ENCODE assay signal across 8 cellular contexts in genomic region chr4:40908702-40909362, GRCh38.
DNase-seq lines count a peak whose midpoint lies in the region; ATAC-seq, FAIRE-seq and TF ChIP-seq lines count a peak whose summit lies in the region.

No MANE protein-coding gene starts in this region.

- DNase-seq in BE2C (peak; percentile 85), NCI-H345 treated with DMSO at 0.1 percent for 48 hours (lab: John Stamatoyannopoulos, UW; ENCODE audit: unreplicated experiment) (peak; percentile 26), cerebellum (ENCODE audit: low spot score) (peak; percentile 55), HepG2 (ENCODE audit: low spot score) (peak; percentile 59)
- peak; percentile 72 to 78 for DNase-seq in stimulated activated CD4-positive, alpha-beta T cell treated with anti-CD3 and anti-CD28 coated beads, Interleukin-4, amount 100 ng/mL, for 48 hours (ENCODE audit: low read depth in 2 of 2)

- no peak overlapping the region for H3K9ac ChIP-seq in HepG2 (ENCODE audit: insufficient read depth, low read depth, low read length)

- H3K9me3 ChIP-seq in BE2C (no peaks in the 10 kb centered on the region), HepG2 (ENCODE audit: low read length) (no peaks in the 10 kb centered on the region)

- POLR2A ChIA-PET in HepG2 (lab: Yijun Ruan, JAX) = no interaction called here

- TF ChIP-seq RAD21 in HepG2 (CRISPR knock-in tag; IDR thresholded peaks at IDR 0.05) = peak; percentile 66

- intact Hi-C loops in HepG2 (cut with micrococcal nuclease; ENCODE audit: unreplicated experiment) = loop anchor here (1.0 kb wide), 1 partner anchor 17 kb away; no protein-coding TSS in a partner anchor

- BruUV-seq in HepG2 (replicated peaks; lab: Mats Ljungman, UMichigan) = no TSS peak

- CTCF ChIA-PET in HepG2 (lab: Yijun Ruan, JAX; ENCODE audit: low intra/inter-chr PET ratio, low total read pairs) = interaction anchor here (1.1 kb wide), 1 partner anchor 15 kb away, joined by 3 read pairs; no protein-coding TSS in a partner anchor

- H3K36me3 ChIP-seq in BE2C = no peaks in the 10 kb centered on the region
- no peaks in the 10 kb centered on the region; a peak in 1 of 5 replicates for H3K36me3 ChIP-seq in HepG2 (replicated peaks in 1 of 2; ENCODE audit: control insufficient read depth in 1 of 2, insufficient read depth in 2 of 2, low read length in 2 of 2)

- H3K79me2 ChIP-seq in HepG2 (ENCODE audit: insufficient read depth, low read length) = no peaks in the 10 kb centered on the region

- no peaks in the 10 kb centered on the region for H3K27me3 ChIP-seq in BE2C
- H3K27me3 ChIP-seq in HepG2 (ENCODE audit: control insufficient read depth in 1 of 2, insufficient read depth in 2 of 2, low read length in 2 of 2) = no peaks in the 10 kb centered on the region

- H3K4me1 ChIP-seq in BE2C (peaks cover 5% of the 10 kb centered on the region), HepG2 (ENCODE audit: insufficient read depth, low read length) (no peaks in the 10 kb centered on the region)

- no peaks in the 10 kb centered on the region for H4K20me1 ChIP-seq in HepG2 (ENCODE audit: insufficient read depth, low read length)

- no peak overlapping the region for H3K4me2 ChIP-seq in HepG2 (ENCODE audit: low read depth, low read length)

- peak; percentile 98 for TF ChIP-seq CTCF in BE2C (IDR thresholded peaks at IDR 0.05; ENCODE audit: low read depth, low read length)
- TF ChIP-seq CTCF in HepG2 (CRISPR knock-in tag; IDR thresholded peaks at IDR 0.05) = peak; percentile 81

- TF ChIP-seq EP300 in HepG2 (IDR thresholded peaks at IDR 0.05; ENCODE audit: low read depth in 2 of 2, low read length in 2 of 2) (no peak), HepG2 (CRISPR knock-in tag; IDR thresholded peaks at IDR 0.05; ENCODE audit: borderline replicate concordance) (no peak)

- H2AFZ ChIP-seq in HepG2 (ENCODE audit: low read length) = no peak overlapping the region

- no peak for TF ChIP-seq POLR2A in HepG2 (IDR thresholded peaks at IDR 0.05; ENCODE audit: insufficient read depth in 1 of 2, low read depth in 2 of 2, low read length in 2 of 2)

- FAIRE-seq in HepG2 (lab: Jason Lieb, UNC) = peak; percentile 80

- WGBS in HepG2 (ENCODE audit: low lambda C conversion rate) = 83% methylated on average over 7 of the region's 12 CpGs

- in situ Hi-C loops in HepG2 (cut with HindIII; ENCODE audit: extremely low pct_ligation_motif_present, low pct_unique_long_range_greater_than_20kb) = no loop called here

- no peak overlapping the region for H3K27ac ChIP-seq in HepG2 (ENCODE audit: extremely low read length, insufficient read depth, low read length)

- ATAC-seq in GM19043 (IDR thresholded peaks at IDR 0.05; ENCODE audit: low read depth, unreplicated experiment) = peak; percentile 94
- ATAC-seq in HG03196 (IDR thresholded peaks at IDR 0.05; ENCODE audit: unreplicated experiment) = peak; percentile 86
- ATAC-seq in activated CD4-positive, CD25-positive, alpha-beta regulatory T cell treated with anti-CD3 and anti-CD28 coated beads, Interleukin-2, amount 50 U/mL, for 24 hours = peak; percentile 33 to 50
- peak; percentile 98 for ATAC-seq in HepG2

- H3K4me3 ChIP-seq in BE2C (ENCODE audit: low read depth, low read length) (peak overlapping the region; percentile 37), HepG2 (replicated peaks in 1 of 3; ENCODE audit: insufficient read depth in 1 of 3, low read depth in 2 of 3, low read length in 3 of 3) (no peak overlapping the region)

TF ChIP-seq in HepG2, 621 proteins besides CTCF, POLR2A, EP300 and RAD21 (continues in another document):
- TF ChIP-seq ZBTB49 (CRISPR knock-in tag; IDR thresholded peaks at IDR 0.05; ENCODE audit: borderline replicate concordance) = no peak
- peak; percentile 70 for TF ChIP-seq STAG1 (CRISPR knock-in tag; IDR thresholded peaks at IDR 0.05)
- TF ChIP-seq XRCC5 (optimal IDR thresholded peaks at IDR 0.05; ENCODE audit: low read length) = peak; percentile 58
- no peak for TF ChIP-seq HOXA7 (CRISPR knock-in tag; IDR thresholded peaks at IDR 0.05)
- 0 out of 4 replicates have a peak, but pooled peaks of 1 of the 2 experiments have one; percentile 44 for TF ChIP-seq HMGXB4 (CRISPR knock-in tag; IDR thresholded peaks at IDR 0.05; ENCODE audit: borderline replicate concordance in 1 of 2, low read depth in 1 of 2)
- TF ChIP-seq ZMYM4 (CRISPR knock-in tag; IDR thresholded peaks at IDR 0.05) = peak; percentile 53
- peak; percentile 20 for TF ChIP-seq SMC3 (IDR thresholded peaks at IDR 0.05; ENCODE audit: low read length)
- peak; percentile 94 for TF ChIP-seq ZNF770 (CRISPR knock-in tag; IDR thresholded peaks at IDR 0.05)
- peak; percentile 66; the same call in 1 of the 2 replicates for TF ChIP-seq THAP9 (CRISPR knock-in tag; IDR thresholded peaks at IDR 0.05; ENCODE audit: borderline replicate concordance)
- no peak for TF ChIP-seq NONO (IDR thresholded peaks at IDR 0.05)
- 0 out of 2 replicates have a peak, but pooled peaks have one; percentile 22 for TF ChIP-seq NONO (CRISPR knock-in tag; conservative IDR thresholded peaks at IDR 0.05)

Comparison
In these comparisons a context has a peak if more than half of its experiments do, and no peak if none do; other contexts are left out.
1. DNase-seq: peak in every context shown above with its lines; median percentile 85 in BE2C; 75 in stimulated activated CD4-positive, alpha-beta T cell treated with anti-CD3 and anti-CD28 coated beads, Interleukin-4, amount 100 ng/mL, for 48 hours; 59 in HepG2; 55 in cerebellum; 26 in NCI-H345 treated with DMSO at 0.1 percent for 48 hours.
2. ATAC-seq: peak in every context shown above with its lines; median percentile 98 in HepG2; 94 in GM19043; 86 in HG03196; 42 in activated CD4-positive, CD25-positive, alpha-beta regulatory T cell treated with anti-CD3 and anti-CD28 coated beads, Interleukin-2, amount 50 U/mL, for 24 hours.